ENCODE assay signal across 9 cellular contexts in the genomic region with DNA sequence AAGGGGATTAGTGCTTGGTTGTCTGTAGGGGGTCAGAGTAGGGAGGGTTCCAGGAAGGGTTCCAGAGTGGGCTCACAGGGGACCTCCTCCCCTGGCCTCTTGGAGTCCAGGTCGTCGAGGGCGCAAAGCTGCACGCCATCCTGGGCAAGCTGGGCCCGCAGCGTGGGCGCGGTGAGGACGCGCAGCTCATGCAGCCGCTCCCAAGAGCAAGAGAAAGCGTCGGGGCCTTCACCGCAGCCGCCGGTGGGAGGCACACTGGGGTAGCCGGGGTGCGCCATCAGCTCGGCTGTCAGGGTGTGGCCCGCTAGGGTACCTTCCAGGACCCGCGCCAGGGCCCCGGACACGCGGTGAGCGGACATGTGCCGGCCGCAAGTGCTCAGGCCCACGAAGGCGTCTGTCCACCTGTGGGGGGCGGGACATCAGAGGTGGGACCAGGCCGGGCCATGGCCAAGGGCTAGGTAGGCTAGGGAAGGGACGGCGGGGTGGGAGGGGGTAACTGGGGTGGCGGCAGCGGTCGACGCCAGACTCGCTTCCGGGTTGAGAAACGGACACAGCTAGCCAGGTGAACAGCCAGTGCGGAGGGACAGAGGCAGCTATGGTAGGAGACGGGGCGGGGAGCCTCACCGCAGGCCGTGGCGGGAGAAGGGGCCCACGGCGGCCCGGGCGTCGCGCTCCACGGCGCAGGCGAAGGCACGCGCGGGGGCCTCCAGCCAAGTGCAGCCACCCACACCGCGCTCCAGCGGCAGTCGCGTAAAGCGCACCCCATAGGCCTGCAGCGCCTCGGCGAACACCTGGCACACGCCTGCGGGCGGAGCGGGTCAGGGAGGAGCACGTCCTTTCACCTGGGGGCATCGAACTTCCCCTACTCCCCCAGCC. TPM values are rescaled to one million over a fixed set of nuclear protein-coding genes. Genes with fewer than 3 reads are reported as not detected.
DNase-seq lines count a peak whose midpoint lies in the region; ATAC-seq, FAIRE-seq and TF ChIP-seq lines count a peak whose summit lies in the region.
"Had no signal": no experiment of that assay in that cellular context is flagged by ENCODE, and none has a peak within 500 bp of the region (broad histone marks: within the 10 kb centered on the region; RNA-seq: fewer than 3 reads in every experiment).

No MANE protein-coding gene starts in this region.

- peaks cover 41% of the 10 kb centered on the region for H3K79me2 ChIP-seq in keratinocyte (ENCODE audit: control insufficient read depth, insufficient read depth, low read length)

- H3K4me1 ChIP-seq in keratinocyte (ENCODE audit: control insufficient read depth, extremely low read depth, insufficient read depth, low read length), result peaks cover 13% of the 10 kb centered on the region

- H2AFZ ChIP-seq in keratinocyte (ENCODE audit: control insufficient read depth, low read length), result peak overlapping the region; percentile 84

- FAIRE-seq in keratinocyte (lab: Jason Lieb, UNC), result no peak

- CTCF ChIA-PET in activated naive CD4-positive, alpha-beta T cell treated with anti-CD3 and anti-CD28 coated beads for 36 hours (lab: Charles Lee), result interaction anchor here (0.9 to 13.9 kb wide), 13 partner anchors 8 to 143 kb away, joined by 3 to 208 read pairs (median 5); a partner anchor contains a TSS

- peak overlapping the region; percentile 97 for H3K9ac ChIP-seq in keratinocyte (ENCODE audit: control insufficient read depth, extremely low read depth, insufficient read depth, low read length)

- H3K9me3 Mint-ChIP-seq in activated naive CD4-positive, alpha-beta T cell treated with anti-CD3 and anti-CD28 coated beads for 36 hours, result no peaks in the 10 kb centered on the region
- H3K9me3 Mint-ChIP-seq in activated T-helper 17 cell treated with anti-CD3 and anti-CD28 coated beads, Interleukin-2, amount 50 U/mL, for 72 hours, result no peaks in the 10 kb centered on the region

- intact Hi-C loops in activated naive CD4-positive, alpha-beta T cell treated with anti-CD3 and anti-CD28 coated beads for 36 hours (cut with micrococcal nuclease), result loop anchor here (1.0 kb wide), 2 partner anchors 24 to 61 kb away; a partner anchor contains a TSS

- H3K9me1 ChIP-seq in keratinocyte (ENCODE audit: control insufficient read depth, extremely low read depth, insufficient read depth, low read length), result peaks cover 2% of the 10 kb centered on the region

- ATAC-seq in activated T-helper 17 cell treated with anti-CD3 and anti-CD28 coated beads, Interleukin-2, amount 50 U/mL, for 72 hours (replicated peaks), result peak; percentile 0

- H3K4me3 Mint-ChIP-seq in activated naive CD4-positive, alpha-beta T cell treated with anti-CD3 and anti-CD28 coated beads for 36 hours, result peak overlapping the region; percentile 86
- H3K4me3 Mint-ChIP-seq in activated T-helper 17 cell treated with anti-CD3 and anti-CD28 coated beads, Interleukin-2, amount 50 U/mL, for 72 hours, result peak overlapping the region; percentile 87

- H3K27me3 Mint-ChIP-seq in activated naive CD4-positive, alpha-beta T cell treated with anti-CD3 and anti-CD28 coated beads for 36 hours (ENCODE audit: low read depth), result no peaks in the 10 kb centered on the region
- H3K27me3 Mint-ChIP-seq in activated T-helper 17 cell treated with anti-CD3 and anti-CD28 coated beads, Interleukin-2, amount 50 U/mL, for 72 hours, result no peaks in the 10 kb centered on the region

- no peaks in the 10 kb centered on the region for H3K9me3 ChIP-seq in keratinocyte (ENCODE audit: control insufficient read depth, low read depth, low read length)
- H3K9me3 ChIP-seq: body of pancreas had no signal

- H3K27ac ChIP-seq in keratinocyte (ENCODE audit: control insufficient read depth, insufficient read depth, low read length) (peak overlapping the region; percentile 86), temporal lobe (ENCODE audit: low read depth, low read length) (peak overlapping the region; percentile 34)

- H3K4me3 ChIP-seq in keratinocyte (ENCODE audit: control insufficient read depth in 2 of 3, extremely low read depth in 1 of 3, insufficient read depth in 2 of 3, low read depth in 1 of 3, low read length in 3 of 3), result peak overlapping the region; percentile 92 to 96 (median 93)

- dilution Hi-C loops in keratinocyte (cut with MboI; ENCODE audit: extremely low pct_ligation_motif_present, low sequenced_read_pairs), result no loop called here

- no peak for TF ChIP-seq CTCF in keratinocyte (optimal IDR thresholded peaks at IDR 0.05 in 1 of 3, IDR thresholded peaks at IDR 0.05 in 1 of 3, conservative IDR thresholded peaks at IDR 0.05 in 1 of 3; ENCODE audit: extremely low read depth in 1 of 3, insufficient read depth in 2 of 3, low read length in 3 of 3)

- H3K36me3 Mint-ChIP-seq in activated naive CD4-positive, alpha-beta T cell treated with anti-CD3 and anti-CD28 coated beads for 36 hours (ENCODE audit: low read depth), result peaks cover 20% of the 10 kb centered on the region
- peaks cover 43% of the 10 kb centered on the region for H3K36me3 Mint-ChIP-seq in activated T-helper 17 cell treated with anti-CD3 and anti-CD28 coated beads, Interleukin-2, amount 50 U/mL, for 72 hours (ENCODE audit: low read depth)

- H4K20me1 ChIP-seq in keratinocyte (ENCODE audit: control insufficient read depth, extremely low read depth, insufficient read depth, low read length), result peaks cover 5% of the 10 kb centered on the region

- no peaks in the 10 kb centered on the region for H3K27me3 ChIP-seq in keratinocyte (ENCODE audit: control insufficient read depth, extremely low read depth, insufficient read depth, low read length)
- H3K27me3 ChIP-seq: body of pancreas had no signal

- peaks cover 6 to 13% of the 10 kb centered on the region in 2 experiments for H3K36me3 ChIP-seq in keratinocyte (ENCODE audit: control insufficient read depth in 2 of 2, extremely low read depth in 1 of 2, insufficient read depth in 2 of 2, low read length in 2 of 2)

- H3K27ac Mint-ChIP-seq in activated naive CD4-positive, alpha-beta T cell treated with anti-CD3 and anti-CD28 coated beads for 36 hours, result peak overlapping the region; percentile 92
- H3K27ac Mint-ChIP-seq in activated T-helper 17 cell treated with anti-CD3 and anti-CD28 coated beads, Interleukin-2, amount 50 U/mL, for 72 hours, result peak overlapping the region; percentile 88

- peak overlapping the region; percentile 83 for H3K4me2 ChIP-seq in keratinocyte (ENCODE audit: control insufficient read depth, extremely low read depth, insufficient read depth, low read depth, low read length)

- no peak for DNase-seq in activated naive CD4-positive, alpha-beta T cell treated with anti-CD3 and anti-CD28 coated beads for 36 hours
- no peak for DNase-seq in activated naive CD4-positive, alpha-beta T cell (lab: John Stamatoyannopoulos, UW)
- no peak for DNase-seq in keratinocyte (ENCODE audit: low read depth, low spot score)
- no peak for DNase-seq in Kasumi-1 (lab: John Stamatoyannopoulos, UW)
- DNase-seq in iPS-NIHi11 (ENCODE audit: low spot score), result no peak
- no peak for DNase-seq in kidney tubule cell (ENCODE audit: low spot score)

- H3K4me1 Mint-ChIP-seq in activated naive CD4-positive, alpha-beta T cell treated with anti-CD3 and anti-CD28 coated beads for 36 hours (ENCODE audit: low read depth), result peaks cover 35% of the 10 kb centered on the region
- peaks cover 23% of the 10 kb centered on the region for H3K4me1 Mint-ChIP-seq in activated T-helper 17 cell treated with anti-CD3 and anti-CD28 coated beads, Interleukin-2, amount 50 U/mL, for 72 hours

RNA-seq across cellular contexts. Expression of a gene that starts 1.2 kb away (rescaled TPM):
- total RNA-seq in activated naive CD4-positive, alpha-beta T cell treated with anti-CD3 and anti-CD28 coated beads for 36 hours, result 10 to 100 TPM; 50.3 to 53.2 TPM
- 10 to 100 TPM; 28.9 to 56.6 TPM for total RNA-seq in activated T-helper 17 cell treated with anti-CD3 and anti-CD28 coated beads, Interleukin-2, amount 50 U/mL, for 72 hours
- 18.2 to 31.8 TPM (median 22.3 TPM) in 3 replicates for polyA plus RNA-seq in keratinocyte
- 6.9 TPM for polyA plus RNA-seq in keratinocyte (2011; ENCODE audit: low read depth)
- 16.3 and 45.3 TPM in 2 replicates for polyA plus RNA-seq in keratinocyte (2011; cell fraction: cytosol; rRNA removed)
- 16.6 and 28.9 TPM in 2 replicates for polyA plus RNA-seq in keratinocyte (2011; cell fraction: nucleus; rRNA removed)
- polyA plus RNA-seq in keratinocyte (2012; ENCODE audit: low replicate concordance), result 19.0 and 36.5 TPM in 2 replicates
- polyA minus RNA-seq in keratinocyte, result 5.3 to 16.2 TPM (median 12.4 TPM) in 3 replicates
- 56.2 TPM for polyA minus RNA-seq in keratinocyte (2011; cell fraction: cytosol; rRNA and poly(A)+ RNA removed)
- polyA minus RNA-seq in keratinocyte (2011; cell fraction: nucleus; rRNA and poly(A)+ RNA removed), result 12.6 and 17.6 TPM in 2 replicates
- 3.9 TPM for total RNA-seq in temporal lobe

RNA-seq across cellular contexts. Expression of a gene that starts 3.9 kb away (rescaled TPM):
- total RNA-seq in activated naive CD4-positive, alpha-beta T cell treated with anti-CD3 and anti-CD28 coated beads for 36 hours, result under 1 TPM; 0.19 to 0.30 TPM
- under 1 TPM; 0.29 to 0.37 TPM for total RNA-seq in activated T-helper 17 cell treated with anti-CD3 and anti-CD28 coated beads, Interleukin-2, amount 50 U/mL, for 72 hours
- 0.03 TPM in 3 replicates for polyA plus RNA-seq in keratinocyte
- not detected for polyA plus RNA-seq in keratinocyte (2011; ENCODE audit: low read depth)
- polyA plus RNA-seq in keratinocyte (2011; cell fraction: cytosol; rRNA removed), result not detected in 2 replicates
- 0.11 and 0.19 TPM in 2 replicates for polyA plus RNA-seq in keratinocyte (2011; cell fraction: nucleus; rRNA removed)
- 0.17 TPM in 1 of 2 replicates, not detected in the other for polyA plus RNA-seq in keratinocyte (2012; ENCODE audit: low replicate concordance)
- not detected in 3 replicates for polyA minus RNA-seq in keratinocyte
- polyA minus RNA-seq in keratinocyte (2011; cell fraction: cytosol; rRNA and poly(A)+ RNA removed), result not detected
- not detected in 2 replicates for polyA minus RNA-seq in keratinocyte (2011; cell fraction: nucleus; rRNA and poly(A)+ RNA removed)
- not detected for total RNA-seq in temporal lobe

RNA-seq across cellular contexts. Expression of a gene that starts 13.5 kb away (rescaled TPM):
- total RNA-seq in activated naive CD4-positive, alpha-beta T cell treated with anti-CD3 and anti-CD28 coated beads for 36 hours, result 10 to 100 TPM; 21.7 to 22.3 TPM
- total RNA-seq in activated T-helper 17 cell treated with anti-CD3 and anti-CD28 coated beads, Interleukin-2, amount 50 U/mL, for 72 hours, result 10 to 100 TPM; 15.3 to 48.5 TPM
- polyA plus RNA-seq in keratinocyte, result 23.2 to 33.1 TPM (median 25.6 TPM) in 3 replicates
- polyA plus RNA-seq in keratinocyte (2011; ENCODE audit: low read depth), result 4.1 TPM
- 14.4 and 27.0 TPM in 2 replicates for polyA plus RNA-seq in keratinocyte (2011; cell fraction: cytosol; rRNA removed)
- polyA plus RNA-seq in keratinocyte (2011; cell fraction: nucleus; rRNA removed), result 13.4 and 18.9 TPM in 2 replicates
- 22.4 and 89.4 TPM in 2 replicates for polyA plus RNA-seq in keratinocyte (2012; ENCODE audit: low replicate concordance)
- 8.1 to 30.3 TPM (median 15.7 TPM) in 3 replicates for polyA minus RNA-seq in keratinocyte
- 46.6 TPM for polyA minus RNA-seq in keratinocyte (2011; cell fraction: cytosol; rRNA and poly(A)+ RNA removed)
- 6.4 and 6.6 TPM in 2 replicates for polyA minus RNA-seq in keratinocyte (2011; cell fraction: nucleus; rRNA and poly(A)+ RNA removed)
- 3.7 TPM for total RNA-seq in temporal lobe

RNA-seq across cellular contexts. Expression of a gene that starts 37.2 kb away (rescaled TPM):
- total RNA-seq in activated naive CD4-positive, alpha-beta T cell treated with anti-CD3 and anti-CD28 coated beads for 36 hours, result 10 to 100 TPM; 40.9 to 42.3 TPM
- 10 to 100 TPM; 37.0 to 50.0 TPM for total RNA-seq in activated T-helper 17 cell treated with anti-CD3 and anti-CD28 coated beads, Interleukin-2, amount 50 U/mL, for 72 hours
- 24.6 to 31.4 TPM (median 30.2 TPM) in 3 replicates for polyA plus RNA-seq in keratinocyte
- polyA plus RNA-seq in keratinocyte (2011; ENCODE audit: low read depth), result 17.0 TPM
- polyA plus RNA-seq in keratinocyte (2011; cell fraction: cytosol; rRNA removed), result 15.6 and 17.9 TPM in 2 replicates
- polyA plus RNA-seq in keratinocyte (2011; cell fraction: nucleus; rRNA removed), result 89.2 and 97.9 TPM in 2 replicates
- polyA plus RNA-seq in keratinocyte (2012; ENCODE audit: low replicate concordance), result 13.2 and 24.8 TPM in 2 replicates
- polyA minus RNA-seq in keratinocyte, result 22.6 to 43.1 TPM (median 32.5 TPM) in 3 replicates
- polyA minus RNA-seq in keratinocyte (2011; cell fraction: cytosol; rRNA and poly(A)+ RNA removed), result 7.7 TPM
- polyA minus RNA-seq in keratinocyte (2011; cell fraction: nucleus; rRNA and poly(A)+ RNA removed), result 30.6 and 34.7 TPM in 2 replicates
- total RNA-seq in temporal lobe, result 21.1 TPM
